In the genomic region with DNA sequence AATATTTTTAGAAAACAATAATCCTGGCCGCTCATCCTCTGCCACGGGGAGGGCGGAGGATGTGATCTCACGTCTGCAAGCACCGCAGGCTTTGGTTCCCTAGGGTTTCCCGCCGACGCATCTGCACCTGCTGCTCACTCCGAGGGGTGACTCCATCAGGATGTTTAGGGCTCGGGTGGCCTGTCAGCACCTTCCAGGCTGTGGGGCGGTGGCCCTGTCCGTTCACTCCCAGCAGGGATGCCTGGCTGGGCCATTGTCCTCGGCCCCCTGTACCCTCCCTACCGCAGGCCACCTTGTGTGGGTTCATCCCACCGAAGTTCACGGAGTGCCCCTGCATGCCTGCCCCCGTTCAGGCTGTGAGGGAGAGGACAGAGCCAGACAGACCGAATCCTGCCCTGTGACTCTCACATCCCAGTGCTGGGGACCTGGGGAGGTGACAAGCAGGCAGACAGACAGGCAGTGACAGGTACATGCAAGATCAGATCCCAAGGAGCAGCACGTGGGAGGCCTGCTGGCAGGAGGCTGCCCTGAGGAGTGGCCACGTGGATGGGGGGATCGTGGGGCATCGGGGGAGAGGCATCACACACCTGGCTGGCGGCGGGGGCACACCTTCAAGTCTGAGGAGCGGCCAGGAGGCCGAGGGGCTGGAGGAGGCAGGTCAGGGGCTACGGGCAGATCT, we compare ENCODE assay signal across 27 cellular contexts.
DNase-seq lines count a peak whose midpoint lies in the region; ATAC-seq and TF ChIP-seq lines count a peak whose summit lies in the region.
"Had no signal": no experiment of that assay in that cellular context is flagged by ENCODE, and none has a peak within 500 bp of the region (broad histone marks: within the 10 kb centered on the region; RNA-seq: fewer than 3 reads in every experiment).

No MANE protein-coding gene starts in this region.

- peaks cover 0 to 41% of the 10 kb centered on the region in 2 donors for H3K4me1 ChIP-seq in right atrium auricular region
- peaks cover 0 to 34% (median 16%) of the 10 kb centered on the region in 9 donors for H3K4me1 ChIP-seq in heart right ventricle
- H3K4me1 ChIP-seq in upper lobe of right lung: peaks cover 6% of the 10 kb centered on the region
- H3K4me1 ChIP-seq in thyroid gland: peaks cover 0 to 5% of the 10 kb centered on the region in 2 donors
- H3K4me1 ChIP-seq: HAP-1, neural progenitor cell had no signal

- WGBS in heart right ventricle, 2 donors: 70 to 71% methylated on average over 27 of the region's 27 CpGs
- WGBS in thyroid gland, 2 donors: 85 to 93% methylated on average over 27 of the region's 27 CpGs

- peaks cover 4% of the 10 kb centered on the region for H3K4me1 Mint-ChIP-seq in CD14-positive monocyte
- H3K4me1 Mint-ChIP-seq: activated CD4-positive, alpha-beta memory T cell treated with anti-CD3 and anti-CD28 coated beads, Interleukin-2, amount 10 ng/mL, durations not matched to agents 7 days and 5 days; B cell; central memory CD8-positive, alpha-beta T cell had no signal

- H3K36me3 ChIP-seq in right atrium auricular region (peaks cover 6% of the 10 kb centered on the region), heart right ventricle (no peaks in the 10 kb centered on the region), upper lobe of right lung (no peaks in the 10 kb centered on the region), thyroid gland (no peaks in the 10 kb centered on the region)
- H3K36me3 ChIP-seq: HAP-1, MG63, neural progenitor cell had no signal

- H3K27ac Mint-ChIP-seq in CD14-positive monocyte: no peak overlapping the region
- H3K27ac Mint-ChIP-seq: activated CD4-positive, alpha-beta memory T cell treated with anti-CD3 and anti-CD28 coated beads, Interleukin-2, amount 10 ng/mL, durations not matched to agents 7 days and 5 days; activated naive CD8-positive, alpha-beta T cell; activated T-helper 2 cell treated with anti-CD3 and anti-CD28 coated beads, Interferon-gamma antibody, Interleukin-2, Interleukin-4, amounts not matched to agents 10 μg/mL and 5 μg/mL and 100 μg/mL, durations not matched to agents 14 hours and 24 hours and 36 hours; B cell; progenitor cell of endocrine pancreas; stimulated activated naive CD8-positive, alpha-beta T cell treated with anti-CD3 and anti-CD28 coated beads, Interleukin-15, Interleukin-2, amounts not matched to agents 100 ng/mL and 50 ng/mL, for 24 hours had no signal

- no peaks in the 10 kb centered on the region for H3K36me3 Mint-ChIP-seq in CD14-positive monocyte
- H3K36me3 Mint-ChIP-seq: activated naive CD8-positive, alpha-beta T cell; neural progenitor cell had no signal

- no peak overlapping the region for H3K4me3 Mint-ChIP-seq in CD14-positive monocyte
- H3K4me3 Mint-ChIP-seq: activated CD4-positive, alpha-beta memory T cell treated with anti-CD3 and anti-CD28 coated beads, Interleukin-2, amount 10 ng/mL, durations not matched to agents 7 days and 5 days; activated naive CD8-positive, alpha-beta T cell; B cell; central memory CD8-positive, alpha-beta T cell; neural progenitor cell; stimulated activated naive CD8-positive, alpha-beta T cell treated with anti-CD3 and anti-CD28 coated beads, Interleukin-15, Interleukin-2, amounts not matched to agents 100 ng/mL and 50 ng/mL, for 24 hours had no signal

- TF ChIP-seq POLR2A in thyroid gland (IDR thresholded peaks at IDR 0.05): no peak

- H3K9me3 ChIP-seq in right atrium auricular region (no peaks in the 10 kb centered on the region), heart right ventricle (peaks cover 0 to 4% (median 0%) of the 10 kb centered on the region in 11 donors), upper lobe of right lung (no peaks in the 10 kb centered on the region), thyroid gland (no peaks in the 10 kb centered on the region)
- H3K9me3 ChIP-seq: HAP-1, MG63 had no signal

- TF ChIP-seq CTCF in right atrium auricular region (IDR thresholded peaks at IDR 0.05) (no peak), heart right ventricle (IDR thresholded peaks at IDR 0.05) (no peak), upper lobe of right lung (IDR thresholded peaks at IDR 0.05) (no peak), CD14-positive monocyte (IDR thresholded peaks at IDR 0.05) (no peak), thyroid gland (IDR thresholded peaks at IDR 0.05) (no peak)

- peak overlapping the region in 1 of 2 donors; percentile 46 for H3K27ac ChIP-seq in right atrium auricular region
- H3K27ac ChIP-seq in heart right ventricle: peak overlapping the region in 5 of 10 donors; percentile 32 to 71 (median 62)
- H3K27ac ChIP-seq in upper lobe of right lung: no peak overlapping the region
- H3K27ac ChIP-seq in thyroid gland: no peak overlapping the region
- H3K27ac ChIP-seq: dorsolateral prefrontal cortex, neural progenitor cell had no signal

- peak in 7 of 8 donors; percentile 18 to 91 (median 44) for ATAC-seq in heart right ventricle
- ATAC-seq in upper lobe of right lung: no peak

- peaks cover 3 to 18% (median 7%) of the 10 kb centered on the region in 3 donors for H3K27me3 Mint-ChIP-seq in CD14-positive monocyte (ENCODE audit: low read depth in 3 of 3)

- H3K9me3 Mint-ChIP-seq in CD14-positive monocyte: peaks cover 0 to 10% (median 7%) of the 10 kb centered on the region in 7 donors
- H3K9me3 Mint-ChIP-seq: activated CD4-positive, alpha-beta memory T cell treated with anti-CD3 and anti-CD28 coated beads, Interleukin-2, amount 10 ng/mL, durations not matched to agents 7 days and 5 days; central memory CD8-positive, alpha-beta T cell; neural progenitor cell; stimulated activated naive CD8-positive, alpha-beta T cell treated with anti-CD3 and anti-CD28 coated beads, Interleukin-15, Interleukin-2, amounts not matched to agents 100 ng/mL and 50 ng/mL, for 24 hours had no signal

- intact Hi-C loops in cardiac septum (cut with DNase I) (no loop called here), heart right ventricle (cut with DNase I) (no loop called here), upper lobe of right lung (cut with DNase I) (no loop called here), CD14-positive monocyte (cut with micrococcal nuclease) (no loop called here), thyroid gland (cut with DNase I) (no loop called here)

- peak; percentile 77 for DNase-seq in cardiac septum (ENCODE audit: low spot score)
- DNase-seq in right atrium auricular region (ENCODE audit: low spot score): no peak
- DNase-seq in heart right ventricle: peak; percentile 16 to 46
- DNase-seq in mesenteric fat pad (ENCODE audit: low spot score): peak; percentile 87
- peak; percentile 52 for DNase-seq in upper lobe of right lung
- no peak for DNase-seq in NCI-H526 treated with DMSO at 0.1 percent for 48 hours (lab: John Stamatoyannopoulos, UW)
- no peak for DNase-seq in CD14-positive monocyte (ENCODE audit: low spot score)
- DNase-seq in thyroid gland: no peak
- DNase-seq: activated CD4-positive, alpha-beta memory T cell treated with anti-CD3 and anti-CD28 coated beads, Interleukin-2, amount 10 ng/mL, durations not matched to agents 7 days and 5 days; activated CD4-positive, alpha-beta T cell treated with anti-CD3 and anti-CD28 coated beads for 1 hour; KG1; mammary epithelial cell; MG63; NCI-H2029 treated with DMSO at 0.1 percent for 48 hours; NCI-H226; NCI-H748 treated with DMSO at 0.1 percent for 48 hours; T-helper 1 cell; trophoblast cell had no signal

- no peaks in the 10 kb centered on the region for H3K27me3 ChIP-seq in right atrium auricular region
- H3K27me3 ChIP-seq in heart right ventricle: no peaks in the 10 kb centered on the region
- no peaks in the 10 kb centered on the region for H3K27me3 ChIP-seq in upper lobe of right lung
- no peaks in the 10 kb centered on the region for H3K27me3 ChIP-seq in thyroid gland
- H3K27me3 ChIP-seq: dorsolateral prefrontal cortex, neural progenitor cell had no signal

- H3K4me3 ChIP-seq in right atrium auricular region: no peak overlapping the region
- H3K4me3 ChIP-seq in heart right ventricle: no peak overlapping the region
- H3K4me3 ChIP-seq in upper lobe of right lung: no peak overlapping the region
- no peak overlapping the region for H3K4me3 ChIP-seq in thyroid gland (replicated peaks in 1 of 3)
- H3K4me3 ChIP-seq: dorsolateral prefrontal cortex, HAP-1, MG63, neural progenitor cell had no signal

Comparison
In these comparisons a context has a peak if more than half of its experiments do, and no peak if none do; other contexts are left out.
1. DNase-seq: peak in cardiac septum (single experiment), heart right ventricle (2 of 2), mesenteric fat pad (single experiment) and upper lobe of right lung (single experiment); none in right atrium auricular region (single experiment), NCI-H526 treated with DMSO at 0.1 percent for 48 hours (single experiment), CD14-positive monocyte (single experiment) and thyroid gland (0 of 2).